In genomic region chr9:127989094-127989493, GRCh38 we compare ENCODE assay signal across 29 cellular contexts. TPM values are rescaled to one million over a fixed set of nuclear protein-coding genes. Genes with fewer than 3 reads are reported as not detected.
DNase-seq lines count a peak whose midpoint lies in the region; ATAC-seq, FAIRE-seq and TF ChIP-seq lines count a peak whose summit lies in the region.
"Had no signal": no experiment of that assay in that cellular context is flagged by ENCODE, and none has a peak within 500 bp of the region (broad histone marks: within the 10 kb centered on the region; RNA-seq: fewer than 3 reads in every experiment).

No MANE protein-coding gene starts in this region.

- H3K36me3 ChIP-seq in DOHH2 (ENCODE audit: control insufficient read depth, low read length) (no peaks in the 10 kb centered on the region), GM12878 (ENCODE audit: control insufficient read depth in 2 of 2, insufficient read depth in 2 of 2, low read length in 1 of 2) (no peaks in the 10 kb centered on the region), liver (ENCODE audit: control insufficient read depth in 4 of 4, insufficient read depth in 3 of 4, low read depth in 1 of 4, low read length in 3 of 4) (no peaks in the 10 kb centered on the region), small intestine (ENCODE audit: control insufficient read depth in 2 of 2, insufficient read depth in 2 of 2, low read length in 2 of 2) (no peaks in the 10 kb centered on the region), MG63 (no peaks in the 10 kb centered on the region)
- H3K36me3 ChIP-seq: BLaER1, esophagus squamous epithelium, neural progenitor cell, tibial nerve had no signal

- intact Hi-C loops in GM12878 (cut with micrococcal nuclease; ENCODE audit: unreplicated experiment): no loop called here

- no peaks in the 10 kb centered on the region for H4K20me1 ChIP-seq in DOHH2 (ENCODE audit: control insufficient read depth, insufficient read depth, low read depth, low read length)
- no peaks in the 10 kb centered on the region for H4K20me1 ChIP-seq in GM12878 (ENCODE audit: control insufficient read depth, insufficient read depth)
- H4K20me1 ChIP-seq: BLaER1 had no signal

- no peaks in the 10 kb centered on the region for H3K9me3 ChIP-seq in DOHH2 (ENCODE audit: control insufficient read depth, insufficient read depth, low read length)
- H3K9me3 ChIP-seq in GM12878 (replicated peaks; ENCODE audit: control insufficient read depth, insufficient read depth, low read length): no peaks in the 10 kb centered on the region
- no peaks in the 10 kb centered on the region for H3K9me3 ChIP-seq in liver (ENCODE audit: control insufficient read depth in 4 of 4, low read length in 3 of 4)
- no peaks in the 10 kb centered on the region for H3K9me3 ChIP-seq in small intestine (ENCODE audit: control insufficient read depth, low read depth)
- no peaks in the 10 kb centered on the region for H3K9me3 ChIP-seq in MG63
- H3K9me3 ChIP-seq: BLaER1, esophagus squamous epithelium, tibial nerve had no signal

- no peak overlapping the region for H2AFZ ChIP-seq in GM12878 (ENCODE audit: control insufficient read depth, low read depth, low read length)
- H2AFZ ChIP-seq: neural progenitor cell had no signal

- 95% methylated on average over 4 of the region's 4 CpGs for WGBS in GM12878 (ENCODE audit: insufficient coverage, insufficient replicate concordance, low lambda C conversion rate, missing lambda C conversion rate)
- 41% methylated on average over 4 of the region's 4 CpGs for WGBS in liver
- 35 to 67% (median 44%) methylated on average over 4 of the region's 4 CpGs for WGBS in small intestine, 3 donors

- no peak for TF ChIP-seq POLR2A in GM12878 (IDR thresholded peaks at IDR 0.05; ENCODE audit: low read depth, low read length)

- ATAC-seq in GM12878: no peak
- no peak for ATAC-seq in HG02870 (IDR thresholded peaks at IDR 0.05; ENCODE audit: unreplicated experiment)
- no peak for ATAC-seq in GM21367 (IDR thresholded peaks at IDR 0.05; ENCODE audit: unreplicated experiment)
- ATAC-seq in esophagus mucosa: no peak
- ATAC-seq: activated CD8-positive, alpha-beta T cell treated with anti-CD3 and anti-CD28 coated beads, Interleukin-2, amount 10 ng/mL, durations not matched to agents 7 days and 5 days; activated naive CD4-positive, alpha-beta T cell treated with anti-CD3 and anti-CD28 coated beads, Interleukin-2, amount 50 U/mL, for 72 hours; stimulated activated naive CD8-positive, alpha-beta T cell treated with anti-CD3 and anti-CD28 coated beads, Interleukin-15, amount 100 ng/mL, for 72 hours had no signal

- CTCF ChIA-PET in GM12878 (lab: Yijun Ruan, JAX): no interaction called here

- RAD21 ChIA-PET in GM12878 (lab: Charles Lee; ENCODE audit: unreplicated experiment): interaction anchor here (1.6 kb wide), 1 partner anchor 34 kb away, joined by 4 read pairs; no protein-coding TSS in a partner anchor

- TF ChIP-seq CTCF in DOHH2 (IDR thresholded peaks at IDR 0.05; ENCODE audit: low read depth, low read length, poor library complexity, severe bottlenecking) (no peak), GM12878 (IDR thresholded peaks at IDR 0.05 in 2 of 3, conservative IDR thresholded peaks at IDR 0.05 in 1 of 3; ENCODE audit: control insufficient read depth in 2 of 3, extremely low read depth in 1 of 3, insufficient read depth in 1 of 3, low read depth in 3 of 3, low read length in 3 of 3) (no peak), liver (IDR thresholded peaks at IDR 0.05; ENCODE audit: low read depth, low read length, missing input control) (no peak)

- H3K27me3 ChIP-seq in DOHH2 (ENCODE audit: control insufficient read depth, low read length) (no peaks in the 10 kb centered on the region), GM12878 (replicated peaks in 1 of 2; ENCODE audit: control insufficient read depth in 2 of 2, insufficient read depth in 2 of 2, low read length in 1 of 2) (no peaks in the 10 kb centered on the region), liver (ENCODE audit: control insufficient read depth in 4 of 4, insufficient read depth in 4 of 4, low read length in 3 of 4) (no peaks in the 10 kb centered on the region), small intestine (ENCODE audit: control insufficient read depth in 2 of 2, insufficient read depth in 2 of 2, low read length in 2 of 2) (no peaks in the 10 kb centered on the region), MG63 (no peaks in the 10 kb centered on the region)
- H3K27me3 ChIP-seq: BLaER1, esophagus squamous epithelium, neural progenitor cell, tibial nerve had no signal

- SMC1A ChIA-PET in GM12878 (lab: Charles Lee; ENCODE audit: uncharacterized antibody, unreplicated experiment): no interaction called here

- H3K4me3 ChIP-seq in DOHH2 (ENCODE audit: low read length): no peak overlapping the region
- no peak overlapping the region for H3K4me3 ChIP-seq in GM12878
- no peak overlapping the region for H3K4me3 ChIP-seq in liver (ENCODE audit: low read depth in 1 of 3, low read length in 3 of 3)
- no peak overlapping the region for H3K4me3 ChIP-seq in small intestine (ENCODE audit: low read depth in 1 of 2, low read length in 2 of 2)
- H3K4me3 ChIP-seq in MG63: no peak overlapping the region
- H3K4me3 ChIP-seq: BLaER1, esophagus squamous epithelium, neural progenitor cell, tibial nerve had no signal

- no TSS peak for BruUV-seq in GM12878 (replicated peaks; lab: Mats Ljungman, UMichigan)

- H3K79me2 ChIP-seq in DOHH2 (ENCODE audit: control insufficient read depth, low read length) (peaks cover 7% of the 10 kb centered on the region), GM12878 (ENCODE audit: control insufficient read depth, insufficient read depth, low read length) (no peaks in the 10 kb centered on the region)

- H3F3A ChIP-seq in DOHH2 (ENCODE audit: control insufficient read depth, insufficient read depth): peaks cover 15% of the 10 kb centered on the region

- H3K4me1 ChIP-seq in DOHH2 (ENCODE audit: control insufficient read depth, low read length) (peaks cover 62% of the 10 kb centered on the region), GM12878 (ENCODE audit: control insufficient read depth, insufficient read depth, low read length) (peaks cover 25% of the 10 kb centered on the region), liver (ENCODE audit: control insufficient read depth in 4 of 4, insufficient read depth in 4 of 4, low read length in 3 of 4) (peaks cover 14 to 51% (median 37%) of the 10 kb centered on the region in 4 donors), small intestine (ENCODE audit: control insufficient read depth in 2 of 2, insufficient read depth in 1 of 2, low read depth in 1 of 2, low read length in 1 of 2) (peaks cover 0 to 11% of the 10 kb centered on the region in 2 donors)
- H3K4me1 ChIP-seq: neural progenitor cell, tibial nerve had no signal

- DNase-seq in GM12878 (ENCODE audit: low read depth, low spot score): no peak
- DNase-seq in small intestine: peak; percentile 87
- DNase-seq in MG63: no peak
- DNase-seq: activated CD8-positive, alpha-beta T cell treated with anti-CD3 and anti-CD28 coated beads, Interleukin-2, amount 10 ng/mL, durations not matched to agents 7 days and 5 days; activated T-cell treated with anti-CD3 and anti-CD28 coated beads for 4 hours; anterior cingulate cortex; caudate nucleus; DMS79 treated with DMSO at 0.1 percent for 48 hours; endodermal cell; esophagus squamous epithelium; foreskin melanocyte; H7; hypothalamus; immature natural killer cell; KG1; MM.1S; NCI-H2029 treated with DMSO at 0.1 percent for 48 hours; NCI-H226; stimulated activated naive CD8-positive, alpha-beta T cell treated with anti-CD3 and anti-CD28 coated beads, Interleukin-15, amount 100 ng/mL, for 72 hours had no signal

- 0 out of 2 replicates have a peak overlapping the region, but pooled peaks have one; percentile 64 for H3K27ac ChIP-seq in DOHH2 (ENCODE audit: low read depth, low read length)
- H3K27ac ChIP-seq in GM12878 (ENCODE audit: control insufficient read depth, insufficient read depth): no peak overlapping the region
- H3K27ac ChIP-seq in liver (ENCODE audit: low read depth in 1 of 2, low read length in 2 of 2): peak overlapping the region; percentile 92 to 96
- peak overlapping the region; percentile 58 to 82 for H3K27ac ChIP-seq in small intestine (ENCODE audit: low read depth in 1 of 2, low read length in 1 of 2)
- H3K27ac ChIP-seq: BLaER1, esophagus squamous epithelium, neural progenitor cell had no signal

- no peak for TF ChIP-seq EP300 in GM12878 (IDR thresholded peaks at IDR 0.05; ENCODE audit: borderline replicate concordance in 1 of 2, control insufficient read depth in 1 of 2, low read depth in 2 of 2, low read length in 2 of 2)

- FAIRE-seq in GM12878 (lab: Jason Lieb, UNC) (no peak), small intestine (lab: Jason Lieb, UNC) (no peak)
- FAIRE-seq: GM18507 had no signal

- TF ChIP-seq RAD21 in GM12878 (IDR thresholded peaks at IDR 0.05; ENCODE audit: insufficient read depth, low read depth, low read length) (no peak), liver (IDR thresholded peaks at IDR 0.05) (no peak)

- POLR2A ChIA-PET in GM12878 (lab: Charles Lee): interaction anchor here (0.5 kb wide), 1 partner anchor 75 kb away, joined by 4 read pairs; no protein-coding TSS in a partner anchor

- H3K4me2 ChIP-seq in DOHH2 (ENCODE audit: low read length): no peak overlapping the region
- H3K4me2 ChIP-seq in GM12878 (ENCODE audit: control insufficient read depth, insufficient read depth): no peak overlapping the region
- H3K4me2 ChIP-seq: BLaER1, neural progenitor cell had no signal

- no peaks in the 10 kb centered on the region for H3K9me2 ChIP-seq in DOHH2 (replicated peaks; ENCODE audit: control insufficient read depth, low read length)

- in situ Hi-C loops in GM12878 (cut with MboI): no loop called here

- H3K9ac ChIP-seq in GM12878 (ENCODE audit: control insufficient read depth, insufficient read depth, low read length) (no peak overlapping the region), liver (ENCODE audit: low read depth in 1 of 2, low read length in 2 of 2) (peak overlapping the region; percentile 3 to 26)
- H3K9ac ChIP-seq: BLaER1, neural progenitor cell had no signal

RNA-seq across cellular contexts. Expression of gene EEIG1, which starts 8.3 kb away (rescaled TPM):
- 23.5 and 27.2 TPM in 2 replicates for total RNA-seq in GM12878 (2013; cell fraction: nucleolus; rRNA removed)
- total RNA-seq in GM12878 (2014; rRNA removed) (7.4 TPM in 2 replicates), GM12878 (2014; rRNA removed; fragmentation: Illumina TruSeq; extraction: Trizol) (8.5 and 9.5 TPM in 2 replicates), GM12878 (2021) (69.7 and 75.9 TPM in 2 replicates), liver (10 to 100 TPM in 1 of 2 donors, 1 to 10 TPM in 1; 4.9 to 14.3 TPM), esophagus mucosa (108 TPM)
- 116 TPM for polyA plus RNA-seq in GM12878 (2011; ENCODE audit: low read depth)
- polyA plus RNA-seq in GM12878 (2011; rRNA removed) (3.3 and 6.6 TPM in 2 replicates), GM12878 (2014; fragmentation: Illumina TruSeq; extraction: Trizol) (7.2 and 16.9 TPM in 2 replicates), GM12878 (2014; fragmentation: Nextera tagmentation; extraction: Ambion mirVana) (1 to 10 TPM; 1.2 to 2.7 TPM), GM12878 (2014; rRNA removed) (20.7 and 21.5 TPM in 2 replicates), GM12878 (2016; fragmentation: Nextera tagmentation; extraction: Ambion mirVana) (10 to 100 TPM in 1 of 2 experiments, 1 to 10 TPM in 1; 8.5 to 12.9 TPM), liver (10 to 100 TPM in 1 of 2 donors, 1 to 10 TPM in 1; 6.7 to 11.2 TPM), small intestine (100 to 1,000 TPM in 1 of 3 donors, 10 to 100 TPM in 2; 43.9 to 123 (median 69.4) TPM)
- 10.5 and 12.0 TPM in 2 replicates for polyA plus RNA-seq in GM12878 (2011; cell fraction: cytosol; rRNA removed)
- polyA plus RNA-seq in GM12878 (2011; cell fraction: nucleus; rRNA removed): 13.2 and 14.7 TPM in 2 replicates
- 61.5 and 83.9 TPM in 2 replicates for polyA plus RNA-seq in GM12878 (2012)
- polyA minus RNA-seq in GM12878 (2011; rRNA and poly(A)+ RNA removed): 2.9 and 6.1 TPM in 2 replicates
- polyA minus RNA-seq in GM12878 (2011; cell fraction: cytosol; rRNA and poly(A)+ RNA removed): 4.0 and 8.6 TPM in 2 replicates
- polyA minus RNA-seq in GM12878 (2011; cell fraction: nucleus; rRNA and poly(A)+ RNA removed): 2.8 and 6.3 TPM in 2 replicates
- 10.3 and 11.8 TPM in 2 replicates for total RNA-seq in MG63 (2014; rRNA removed; shearing (Covaris generic); ENCODE audit: low replicate concordance)

RNA-seq across cellular contexts. Expression of gene DPM2, which starts 51.4 kb away (rescaled TPM):
- total RNA-seq in GM12878 (2013; cell fraction: nucleolus; rRNA removed): 35.0 and 35.4 TPM in 2 replicates
- total RNA-seq in GM12878 (2014; rRNA removed): 36.3 and 40.3 TPM in 2 replicates
- 30.6 and 31.7 TPM in 2 replicates for total RNA-seq in GM12878 (2014; rRNA removed; fragmentation: Illumina TruSeq; extraction: Trizol)
- total RNA-seq in GM12878 (2021): 40.7 and 44.0 TPM in 2 replicates
- 17.4 TPM for polyA plus RNA-seq in GM12878 (2011; ENCODE audit: low read depth)
- 25.8 and 49.2 TPM in 2 replicates for polyA plus RNA-seq in GM12878 (2011; rRNA removed)
- 73.3 and 82.9 TPM in 2 replicates for polyA plus RNA-seq in GM12878 (2011; cell fraction: cytosol; rRNA removed)
- 54.9 and 64.6 TPM in 2 replicates for polyA plus RNA-seq in GM12878 (2011; cell fraction: nucleus; rRNA removed)
- polyA plus RNA-seq in GM12878 (2012): 30.5 and 35.8 TPM in 2 replicates
- polyA plus RNA-seq in GM12878 (2014; fragmentation: Illumina TruSeq; extraction: Trizol): 24.3 and 45.4 TPM in 2 replicates
- 10 to 100 TPM; 22.7 to 24.2 TPM for polyA plus RNA-seq in GM12878 (2014; fragmentation: Nextera tagmentation; extraction: Ambion mirVana)
- 54.3 and 56.5 TPM in 2 replicates for polyA plus RNA-seq in GM12878 (2014; rRNA removed)
- polyA plus RNA-seq in GM12878 (2016; fragmentation: Nextera tagmentation; extraction: Ambion mirVana): 10 to 100 TPM; 76.7 to 77.9 TPM
- 39.4 and 64.4 TPM in 2 replicates for polyA minus RNA-seq in GM12878 (2011; rRNA and poly(A)+ RNA removed)
- polyA minus RNA-seq in GM12878 (2011; cell fraction: cytosol; rRNA and poly(A)+ RNA removed): 27.0 and 30.2 TPM in 2 replicates
- 38.0 and 63.1 TPM in 2 replicates for polyA minus RNA-seq in GM12878 (2011; cell fraction: nucleus; rRNA and poly(A)+ RNA removed)
- 10 to 100 TPM in 1 of 2 donors, 1 to 10 TPM in 1; 9.3 to 22.0 TPM for total RNA-seq in liver
- polyA plus RNA-seq in liver: 10 to 100 TPM; 22.0 to 25.0 TPM
- 10 to 100 TPM; 23.2 to 46.0 (median 37.8) TPM for polyA plus RNA-seq in small intestine
- total RNA-seq in esophagus mucosa: 25.7 TPM
- total RNA-seq in MG63 (2014; rRNA removed; shearing (Covaris generic); ENCODE audit: low replicate concordance): 23.3 and 38.9 TPM in 2 replicates

RNA-seq across cellular contexts. Expression of gene PIP5KL1, which starts 58.5 kb away (rescaled TPM):
- 1.9 and 2.0 TPM in 2 replicates for total RNA-seq in GM12878 (2013; cell fraction: nucleolus; rRNA removed)
- total RNA-seq in GM12878 (2014; rRNA removed) (0.40 TPM in 1 of 2 replicates, not detected in the other), GM12878 (2014; rRNA removed; fragmentation: Illumina TruSeq; extraction: Trizol) (0.14 and 0.22 TPM in 2 replicates), GM12878 (2021) (0.32 and 0.64 TPM in 2 replicates), liver (1 to 10 TPM in 1 of 2 donors, under 1 TPM in 1; 0.59 to 1.5 TPM), esophagus mucosa (4.3 TPM)
- 0.41 TPM for polyA plus RNA-seq in GM12878 (2011; ENCODE audit: low read depth)
- polyA plus RNA-seq in GM12878 (2011; rRNA removed) (0.12 and 0.50 TPM in 2 replicates), GM12878 (2014; fragmentation: Illumina TruSeq; extraction: Trizol) (0.04 TPM in 1 of 2 replicates, not detected in the other), GM12878 (2014; fragmentation: Nextera tagmentation; extraction: Ambion mirVana) (not detected), GM12878 (2014; rRNA removed) (0.55 and 0.67 TPM in 2 replicates), GM12878 (2016; fragmentation: Nextera tagmentation; extraction: Ambion mirVana) (under 1 TPM; 0.11 to 0.47 TPM), liver (under 1 TPM; 0.06 to 0.40 TPM), small intestine (under 1 TPM in 2 of 3 donors, not detected in 1; 0.60 to 0.81 TPM)
- 0.34 and 0.52 TPM in 2 replicates for polyA plus RNA-seq in GM12878 (2011; cell fraction: cytosol; rRNA removed)
- 2.2 and 3.0 TPM in 2 replicates for polyA plus RNA-seq in GM12878 (2011; cell fraction: nucleus; rRNA removed)
- polyA plus RNA-seq in GM12878 (2012): 0.60 and 1.1 TPM in 2 replicates
- polyA minus RNA-seq in GM12878 (2011; rRNA and poly(A)+ RNA removed): 0.10 TPM in 1 of 2 replicates, not detected in the other
- polyA minus RNA-seq in GM12878 (2011; cell fraction: cytosol; rRNA and poly(A)+ RNA removed): not detected in 2 replicates
- 0.57 and 0.85 TPM in 2 replicates for polyA minus RNA-seq in GM12878 (2011; cell fraction: nucleus; rRNA and poly(A)+ RNA removed)
- 0.13 TPM in 1 of 2 replicates, not detected in the other for total RNA-seq in MG63 (2014; rRNA removed; shearing (Covaris generic); ENCODE audit: low replicate concordance)
